10 cellular contexts compared by ENCODE assay signal in genomic region chr10:107915277-107915634, GRCh38.
DNase-seq lines count a peak whose midpoint lies in the region; ATAC-seq and TF ChIP-seq lines count a peak whose summit lies in the region.
"Had no signal": no experiment of that assay in that cellular context is flagged by ENCODE, and none has a peak within 500 bp of the region (broad histone marks: within the 10 kb centered on the region; RNA-seq: fewer than 3 reads in every experiment).

No MANE protein-coding gene starts in this region.

- DNase-seq in SK-MEL-5 (ENCODE audit: low read depth, low spot score): peak; percentile 59
- DNase-seq in fibroblast of villous mesenchyme (ENCODE audit: low read depth): peak; percentile 35
- peak; percentile 18 for DNase-seq in renal cortical epithelial cell (ENCODE audit: low read depth)
- no peak for DNase-seq in stimulated activated CD4-positive, alpha-beta T cell treated with anti-CD3 and anti-CD28 coated beads, Interleukin-15, amount 100 ng/mL, for 24 hours
- DNase-seq in SIG-M5 treated with dmso at 0.1 percent for 504 hours (lab: John Stamatoyannopoulos, UW; ENCODE audit: unreplicated experiment): no peak
- DNase-seq: DMS153, T1000 had no signal

- ATAC-seq in GM19372 (IDR thresholded peaks at IDR 0.05; ENCODE audit: low read depth, unreplicated experiment) (peak; percentile 45), HG02763 (IDR thresholded peaks at IDR 0.05; ENCODE audit: unreplicated experiment) (no peak), GM19328 (IDR thresholded peaks at IDR 0.05; ENCODE audit: unreplicated experiment) (no peak)

- no peak for TF ChIP-seq CTCF in fibroblast of villous mesenchyme (IDR thresholded peaks at IDR 0.05; ENCODE audit: insufficient read depth, low read depth, low read length)

- peak overlapping the region; percentile 49 for H3K4me3 ChIP-seq in fibroblast of villous mesenchyme (ENCODE audit: low read depth, low read length)

- in situ Hi-C loops in SK-MEL-5 (cut with HindIII; ENCODE audit: low pct_unique_long_range_greater_than_20kb, low sequenced_read_pairs): no loop called here

Comparison
In these comparisons a context has a peak if more than half of its experiments do, and no peak if none do; other contexts are left out.
1. DNase-seq: peak in SK-MEL-5 (single experiment), fibroblast of villous mesenchyme (single experiment) and renal cortical epithelial cell (single experiment); none in stimulated activated CD4-positive, alpha-beta T cell treated with anti-CD3 and anti-CD28 coated beads, Interleukin-15, amount 100 ng/mL, for 24 hours (single experiment) and SIG-M5 treated with dmso at 0.1 percent for 504 hours (single experiment).